8 cellular contexts compared by ENCODE assay signal in genomic region chr18:50009772-50010171, GRCh38.
DNase-seq lines count a peak whose midpoint lies in the region; ATAC-seq and TF ChIP-seq lines count a peak whose summit lies in the region.

No MANE protein-coding gene starts in this region.

- peak; percentile 78 for ATAC-seq in GM18505 (IDR thresholded peaks at IDR 0.05; ENCODE audit: unreplicated experiment)
- ATAC-seq in HG03135 (IDR thresholded peaks at IDR 0.05; ENCODE audit: unreplicated experiment): peak; percentile 83
- peak; percentile 68 to 93 (median 75) for ATAC-seq in natural killer cell

- in situ Hi-C loops in ACHN (cut with HindIII; ENCODE audit: low pct_ligation_motif_present, low pct_unique_long_range_greater_than_20kb, low sequenced_read_pairs): no loop called here

- H3K4me3 Mint-ChIP-seq in natural killer cell: no peak overlapping the region

- intact Hi-C loops in natural killer cell (cut with micrococcal nuclease): no loop called here
- intact Hi-C loops in posterior vena cava (cut with DNase I): no loop called here

- TF ChIP-seq POLR2A in GM18505 (IDR thresholded peaks at IDR 0.05; ENCODE audit: borderline replicate concordance, extremely low read depth, insufficient read depth, insufficient read length): no peak
- no peak for TF ChIP-seq POLR2A in erythroblast (IDR thresholded peaks at IDR 0.05; ENCODE audit: low read length)

- DNase-seq in ACHN (peak; percentile 43), NCI-H2227 (lab: John Stamatoyannopoulos, UW; ENCODE audit: unreplicated experiment) (peak; percentile 44), erythroblast (lab: John Stamatoyannopoulos, UW) (peak; percentile 49 to 66), natural killer cell (peak; percentile 16), posterior vena cava (ENCODE audit: low spot score) (no peak)
- peak; percentile 21 for DNase-seq in activated CD4-positive, alpha-beta T cell treated with anti-CD3 and anti-CD28 coated beads, Interleukin-2, amount 50 U/mL, for 1 hour

- no peaks in the 10 kb centered on the region for H3K9me3 Mint-ChIP-seq in natural killer cell

- H3K36me3 Mint-ChIP-seq in natural killer cell: no peaks in the 10 kb centered on the region

- peaks cover 9 to 38% of the 10 kb centered on the region in 2 donors for H3K27me3 Mint-ChIP-seq in natural killer cell (ENCODE audit: low read depth in 2 of 2)

- peak; percentile 27 for TF ChIP-seq CTCF in natural killer cell (IDR thresholded peaks at IDR 0.05)

- H3K4me1 Mint-ChIP-seq in natural killer cell: no peaks in the 10 kb centered on the region

- H3K27ac Mint-ChIP-seq in natural killer cell: no peak overlapping the region
